ENCODE assay signal across 8 cellular contexts in the genomic region with DNA sequence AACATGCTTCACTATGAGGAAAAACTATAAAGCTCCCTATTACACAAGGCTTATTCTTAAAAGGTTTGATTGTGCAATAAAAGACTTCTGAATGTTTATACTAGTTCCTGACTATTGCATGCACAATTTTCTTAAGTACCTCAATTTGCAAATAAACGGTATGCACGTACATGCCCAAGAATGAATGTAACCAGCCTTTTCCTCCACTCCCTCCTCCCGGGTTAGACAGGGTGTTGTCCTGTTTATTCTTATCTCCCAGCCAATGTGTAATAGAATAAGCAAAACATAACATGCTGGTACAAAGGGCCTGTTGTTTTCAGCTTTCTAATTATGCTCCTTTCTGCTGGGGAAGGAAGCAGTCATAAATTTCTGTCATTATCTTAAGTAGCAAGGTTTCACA.
DNase-seq lines count a peak whose midpoint lies in the region; ATAC-seq and TF ChIP-seq lines count a peak whose summit lies in the region.

No MANE protein-coding gene starts in this region.

- H3T11ph ChIP-seq in H9 (ENCODE audit: low read length), result no peak overlapping the region

- H3K36me3 ChIP-seq in mucosa of descending colon (ENCODE audit: low read depth), result no peaks in the 10 kb centered on the region

- H3K9me3 Mint-ChIP-seq in H9, result no peaks in the 10 kb centered on the region
- H3K9me3 Mint-ChIP-seq in natural killer cell treated with Interleukin-12 subunit alpha and Interleukin-12 subunit beta and Interleukin-15 and Interleukin-18, amount 100 ng/mL, for 72 hours, result no peaks in the 10 kb centered on the region
- H3K9me3 Mint-ChIP-seq in immature natural killer cell, result no peaks in the 10 kb centered on the region

- no peak overlapping the region for H3K14ac ChIP-seq in H9 (ENCODE audit: insufficient read depth, low read length)

- H2BK15ac ChIP-seq in H9 (ENCODE audit: low read depth, low read length), result no peak overlapping the region

- H3K4me1 ChIP-seq in mucosa of descending colon (ENCODE audit: low read depth), result peaks cover 14% of the 10 kb centered on the region
- no peaks in the 10 kb centered on the region for H3K4me1 ChIP-seq in H9 (ENCODE audit: insufficient read depth, low read length)

- intact Hi-C loops in mucosa of descending colon (cut with DNase I, micrococcal nuclease), result no loop called here

- no peaks in the 10 kb centered on the region for H3K23me2 ChIP-seq in H9 (ENCODE audit: insufficient read length, low read depth, low read length, poor library complexity, severe bottlenecking)

- H3K9me3 ChIP-seq in AG04450 (ENCODE audit: control insufficient read depth, insufficient read depth, low read length) (no peaks in the 10 kb centered on the region), mucosa of descending colon (no peaks in the 10 kb centered on the region), H9 (ENCODE audit: control insufficient read depth, low read depth, low read length) (no peaks in the 10 kb centered on the region)

- H3K18ac ChIP-seq in H9 (ENCODE audit: insufficient read length, low read depth, low read length), result no peak overlapping the region

- no peak overlapping the region for H2BK12ac ChIP-seq in H9 (ENCODE audit: insufficient read length, low read depth, low read length)

- CTCF ChIA-PET in AG04450 (lab: Charles Lee), result interaction anchor here (0.8 to 2.2 kb wide), 5 partner anchors 15 to 326 kb away, joined by 3 to 4 read pairs (median 3); no protein-coding TSS in a partner anchor

- H3K4me2 ChIP-seq in H9 (ENCODE audit: insufficient read depth, insufficient read length, low read length), result no peak overlapping the region

- no peak overlapping the region for H2AK5ac ChIP-seq in H9 (ENCODE audit: insufficient read length, low read length)

- no peak overlapping the region for H2BK5ac ChIP-seq in H9 (ENCODE audit: insufficient read length, low read length)

- DNase-seq in AG04450 (ENCODE audit: low read depth, low spot score) (peak; percentile 88), MV-4-11 (lab: John Stamatoyannopoulos, UW) (peak; percentile 81), caudate nucleus (lab: John Stamatoyannopoulos, UW) (no peak), mucosa of descending colon (peak in 1 of 3 donors; percentile 68), H9 (no peak), NCI-H774 (lab: John Stamatoyannopoulos, UW) (no peak), immature natural killer cell (no peak)
- no peak for DNase-seq in natural killer cell treated with Interleukin-12 subunit alpha and Interleukin-12 subunit beta and Interleukin-15 and Interleukin-18, amount 100 ng/mL, for 72 hours (ENCODE audit: low spot score)

- H4K5ac ChIP-seq in H9 (ENCODE audit: insufficient read length, low read depth, low read length), result no peak overlapping the region

- H3K27ac ChIP-seq in AG04450 (ENCODE audit: low read depth, low read length), result peak overlapping the region; percentile 43
- H3K27ac ChIP-seq in caudate nucleus (ENCODE audit: low read depth, low read length), result peak overlapping the region; percentile 68
- no peak overlapping the region for H3K27ac ChIP-seq in H9 (ENCODE audit: insufficient read length, low read depth, low read length)

- H3K79me2 ChIP-seq in H9 (ENCODE audit: insufficient read depth, low read length), result no peaks in the 10 kb centered on the region

- no peak overlapping the region for H3K56ac ChIP-seq in H9 (ENCODE audit: insufficient read length, low read depth, low read length)

- peak; percentile 97 for ATAC-seq in mucosa of descending colon
- ATAC-seq in natural killer cell treated with Interleukin-12 subunit alpha and Interleukin-12 subunit beta and Interleukin-15 and Interleukin-18, amount 100 ng/mL, for 72 hours, result no peak

- no peak overlapping the region for H2BK120ac ChIP-seq in H9 (ENCODE audit: low read depth, low read length, poor library complexity, severe bottlenecking)

- H3K23ac ChIP-seq in H9 (ENCODE audit: insufficient read length, low read depth, low read length), result no peak overlapping the region

- H4K91ac ChIP-seq in H9 (ENCODE audit: insufficient read length, low read depth, low read length), result no peak overlapping the region

- no peaks in the 10 kb centered on the region for H3K79me1 ChIP-seq in H9 (ENCODE audit: insufficient read depth, low read depth, low read length, poor library complexity, severe bottlenecking)

- H3K36me3 Mint-ChIP-seq in H9 (ENCODE audit: insufficient read depth in 1 of 3, low read depth in 3 of 3) (peaks cover 5 to 10% (median 10%) of the 10 kb centered on the region in 3 experiments; a peak in 6 of 7 replicates), immature natural killer cell (peaks cover 19 to 52% (median 28%) of the 10 kb centered on the region in 3 donors)
- peaks cover 9% of the 10 kb centered on the region for H3K36me3 Mint-ChIP-seq in natural killer cell treated with Interleukin-12 subunit alpha and Interleukin-12 subunit beta and Interleukin-15 and Interleukin-18, amount 100 ng/mL, for 72 hours

- POLR2A ChIA-PET in AG04450 (lab: Yijun Ruan, JAX), result interaction anchor here (0.7 kb wide), 1 partner anchor 36 kb away, joined by 4 read pairs; no protein-coding TSS in a partner anchor

- no peaks in the 10 kb centered on the region for H3K27me3 ChIP-seq in AG04450 (ENCODE audit: control insufficient read depth, insufficient read depth, low read length)
- H3K27me3 ChIP-seq in H9 (ENCODE audit: insufficient read depth, low read length), result no peaks in the 10 kb centered on the region

- H3K4me1 Mint-ChIP-seq in H9, result peaks cover 15 to 20% of the 10 kb centered on the region in 2 experiments
- peaks cover 9 to 26% of the 10 kb centered on the region in 2 donors for H3K4me1 Mint-ChIP-seq in natural killer cell treated with Interleukin-12 subunit alpha and Interleukin-12 subunit beta and Interleukin-15 and Interleukin-18, amount 100 ng/mL, for 72 hours (ENCODE audit: low read depth in 2 of 2)
- peaks cover 9 to 18% of the 10 kb centered on the region in 2 donors for H3K4me1 Mint-ChIP-seq in immature natural killer cell

- H3K27ac Mint-ChIP-seq in H9, result peak overlapping the region in 1 of 3 experiments; percentile 47; a peak in 2 of 7 replicates
- H3K27ac Mint-ChIP-seq in natural killer cell treated with Interleukin-12 subunit alpha and Interleukin-12 subunit beta and Interleukin-15 and Interleukin-18, amount 100 ng/mL, for 72 hours, result no peak overlapping the region
- peak overlapping the region in 1 of 6 donors; percentile 25 for H3K27ac Mint-ChIP-seq in immature natural killer cell

- no peaks in the 10 kb centered on the region for H3K27me3 Mint-ChIP-seq in H9 (ENCODE audit: low read depth)
- no peaks in the 10 kb centered on the region for H3K27me3 Mint-ChIP-seq in natural killer cell treated with Interleukin-12 subunit alpha and Interleukin-12 subunit beta and Interleukin-15 and Interleukin-18, amount 100 ng/mL, for 72 hours
- no peaks in the 10 kb centered on the region for H3K27me3 Mint-ChIP-seq in immature natural killer cell (ENCODE audit: low read depth in 3 of 3)

- no peaks in the 10 kb centered on the region for H4K20me1 ChIP-seq in H9 (ENCODE audit: control insufficient read depth, insufficient read depth, insufficient read length)

- TF ChIP-seq CTCF in AG04450 (IDR thresholded peaks at IDR 0.05; ENCODE audit: low read depth, low read length) (no peak), mucosa of descending colon (IDR thresholded peaks at IDR 0.05) (no peak), H9 (conservative IDR thresholded peaks at IDR 0.05) (no peak)

- no peak overlapping the region for H2AFZ ChIP-seq in H9 (ENCODE audit: low read length)

- no CpG with 5 or more reads among the region's 3 CpGs for WGBS in H9 (ENCODE audit: extremely low coverage, insufficient read length, low lambda C conversion rate)

- no peak overlapping the region for H3K4ac ChIP-seq in H9 (ENCODE audit: low read depth, low read length)

- H3K4me3 ChIP-seq in AG04450 (ENCODE audit: low read depth, low read length) (no peak overlapping the region), mucosa of descending colon (no peak overlapping the region)

- H3K4me3 Mint-ChIP-seq in H9 (no peak overlapping the region), immature natural killer cell (no peak overlapping the region)
- no peak overlapping the region for H3K4me3 Mint-ChIP-seq in natural killer cell treated with Interleukin-12 subunit alpha and Interleukin-12 subunit beta and Interleukin-15 and Interleukin-18, amount 100 ng/mL, for 72 hours

- H3K9ac ChIP-seq in H9 (ENCODE audit: extremely low read depth, insufficient read length, low read length), result no peak overlapping the region

- no peak overlapping the region for H4K8ac ChIP-seq in H9 (replicated peaks; ENCODE audit: insufficient read length, low read depth, low read length)

- H2BK20ac ChIP-seq in H9 (ENCODE audit: low read depth, low read length, poor library complexity, severe bottlenecking), result no peak overlapping the region

Comparison
In these comparisons a context has a peak if more than half of its experiments do, and no peak if none do; other contexts are left out.
1. DNase-seq: peak in AG04450 (single experiment) and MV-4-11 (single experiment); none in caudate nucleus (0 of 61), H9 (single experiment), natural killer cell treated with Interleukin-12 subunit alpha and Interleukin-12 subunit beta and Interleukin-15 and Interleukin-18, amount 100 ng/mL, for 72 hours (single experiment), NCI-H774 (single experiment) and immature natural killer cell (0 of 3).